11 cellular contexts compared by ENCODE assay signal in the genomic region with DNA sequence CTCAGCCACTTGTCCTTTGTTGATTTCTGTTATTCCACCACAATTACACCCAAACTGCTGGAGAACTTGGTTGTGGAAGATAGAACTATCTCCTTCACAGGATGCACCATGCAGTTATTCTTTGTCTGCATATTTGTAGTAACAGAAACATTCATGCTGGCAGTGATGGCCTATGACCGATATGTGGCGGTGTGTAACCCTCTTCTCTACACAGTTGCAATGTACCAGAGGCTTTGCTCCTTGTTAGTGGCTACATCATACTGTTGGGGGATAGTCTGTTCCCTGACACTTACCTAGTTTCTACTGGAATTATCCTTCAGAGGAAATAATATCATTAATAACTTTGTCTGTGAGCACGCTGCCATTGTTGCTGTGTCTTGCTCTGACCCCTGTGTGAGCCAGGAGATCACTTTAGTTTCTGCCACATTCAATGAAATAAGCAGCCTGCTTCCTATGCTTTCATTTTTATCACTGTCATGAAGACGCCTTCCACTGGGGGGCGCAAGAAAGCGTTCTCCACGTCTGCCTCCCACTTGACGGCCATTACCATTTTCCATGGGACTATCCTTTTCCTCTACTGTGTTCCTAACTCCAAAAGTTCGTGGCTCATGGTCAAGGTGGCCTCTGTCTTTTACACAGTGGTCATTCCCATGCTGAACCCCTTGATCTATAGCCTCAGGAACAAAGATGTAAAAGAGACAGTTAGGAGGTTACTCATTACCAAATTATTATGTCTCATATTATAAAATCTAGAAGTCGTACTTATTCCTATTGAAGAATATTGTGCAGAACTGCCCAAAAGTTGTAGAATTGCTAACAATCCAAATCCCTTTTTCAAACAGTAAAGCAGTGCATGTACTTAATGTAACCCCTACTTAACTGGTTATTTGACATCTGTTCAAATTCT. TPM values are rescaled to one million over a fixed set of nuclear protein-coding genes. Genes with fewer than 3 reads are reported as not detected.
DNase-seq lines count a peak whose midpoint lies in the region; ATAC-seq and TF ChIP-seq lines count a peak whose summit lies in the region.
"Had no signal": no experiment of that assay in that cellular context is flagged by ENCODE, and none has a peak within 500 bp of the region (broad histone marks: within the 10 kb centered on the region; RNA-seq: fewer than 3 reads in every experiment).

No MANE protein-coding gene starts in this region.

- WGBS in esophagus muscularis mucosa: 32% methylated on average over 10 of the region's 10 CpGs

- H3K36me3 Mint-ChIP-seq in WTC11: peaks cover 33% of the 10 kb centered on the region
- no peaks in the 10 kb centered on the region for H3K36me3 Mint-ChIP-seq in CD4-positive, alpha-beta T cell (ENCODE audit: low read depth)

- H3K4me1 ChIP-seq in esophagus muscularis mucosa: no peaks in the 10 kb centered on the region

- peak; percentile 62 for TF ChIP-seq CTCF in C4-2B (conservative IDR thresholded peaks at IDR 0.05)
- peak; percentile 57 for TF ChIP-seq CTCF in GM12873 (IDR thresholded peaks at IDR 0.05; ENCODE audit: insufficient read depth, low read depth, low read length, missing control alignments)
- TF ChIP-seq CTCF in WTC11 (IDR thresholded peaks at IDR 0.05): peak; percentile 25; the same call in 1 of the 2 replicates
- no peak for TF ChIP-seq CTCF in CD4-positive, alpha-beta T cell (IDR thresholded peaks at IDR 0.05)
- TF ChIP-seq CTCF in esophagus muscularis mucosa (IDR thresholded peaks at IDR 0.05): no peak

- H3K9me3 Mint-ChIP-seq in WTC11: peaks cover 76% of the 10 kb centered on the region
- H3K9me3 Mint-ChIP-seq in CD4-positive, alpha-beta T cell: peaks cover 5% of the 10 kb centered on the region

- CTCF ChIA-PET in WTC11 (lab: Charles Lee): no interaction called here
- CTCF ChIA-PET in CD4-positive, alpha-beta T cell (lab: Charles Lee): no interaction called here

- intact Hi-C loops in CD4-positive, alpha-beta T cell (cut with DNase I, micrococcal nuclease): no loop called here
- intact Hi-C loops in esophagus muscularis mucosa (cut with DNase I): no loop called here

- H3K27me3 Mint-ChIP-seq in WTC11 (ENCODE audit: low read depth): no peaks in the 10 kb centered on the region; the same call in 1 of the 2 replicates
- H3K27me3 Mint-ChIP-seq in CD4-positive, alpha-beta T cell: no peaks in the 10 kb centered on the region
- H3K27me3 Mint-ChIP-seq: stimulated activated naive CD8-positive, alpha-beta T cell treated with anti-CD3 and anti-CD28 coated beads, Interleukin-15, Interleukin-2, amounts not matched to agents 100 ng/mL and 50 ng/mL, for 24 hours had no signal

- H3K4me1 Mint-ChIP-seq in WTC11: no peaks in the 10 kb centered on the region
- no peaks in the 10 kb centered on the region for H3K4me1 Mint-ChIP-seq in CD4-positive, alpha-beta T cell (ENCODE audit: low read depth)

- no peaks in the 10 kb centered on the region for H3K9me3 ChIP-seq in CD4-positive, alpha-beta T cell (ENCODE audit: control insufficient read depth, low read length)
- peaks cover 0 to 9% (median 2%) of the 10 kb centered on the region in 4 donors for H3K9me3 ChIP-seq in esophagus muscularis mucosa

- ATAC-seq in WTC11: no peak
- no peak for ATAC-seq in CD4-positive, alpha-beta T cell (ENCODE audit: poor library complexity)
- ATAC-seq in GM21515 (IDR thresholded peaks at IDR 0.05; ENCODE audit: unreplicated experiment): no peak
- ATAC-seq: mucosa of descending colon had no signal

- H3K36me3 ChIP-seq in esophagus muscularis mucosa: no peaks in the 10 kb centered on the region

- H3K27me3 ChIP-seq in CD4-positive, alpha-beta T cell (ENCODE audit: control insufficient read depth, insufficient read depth, low read length): no peaks in the 10 kb centered on the region
- H3K27me3 ChIP-seq in esophagus muscularis mucosa: no peaks in the 10 kb centered on the region

- no peak for TF ChIP-seq POLR2A in esophagus muscularis mucosa (IDR thresholded peaks at IDR 0.05; ENCODE audit: low read depth)

- peak; percentile 32 for DNase-seq in WTC11 (ENCODE audit: low spot score)
- no peak for DNase-seq in cortex of kidney (lab: John Stamatoyannopoulos, UW)
- no peak for DNase-seq in CD4-positive, alpha-beta T cell
- no peak for DNase-seq in esophagus muscularis mucosa (ENCODE audit: extremely low spot score)
- DNase-seq: NCI-H446 treated with DMSO at 0.1 percent for 48 hours had no signal

- H3K4me3 Mint-ChIP-seq in WTC11: no peak overlapping the region
- H3K4me3 Mint-ChIP-seq in CD4-positive, alpha-beta T cell: no peak overlapping the region
- H3K4me3 Mint-ChIP-seq: stimulated activated naive CD8-positive, alpha-beta T cell treated with anti-CD3 and anti-CD28 coated beads, Interleukin-15, Interleukin-2, amounts not matched to agents 100 ng/mL and 50 ng/mL, for 24 hours had no signal

- no peak overlapping the region for H3K27ac Mint-ChIP-seq in WTC11
- no peak overlapping the region for H3K27ac Mint-ChIP-seq in CD4-positive, alpha-beta T cell
- H3K27ac Mint-ChIP-seq: stimulated activated naive CD8-positive, alpha-beta T cell treated with anti-CD3 and anti-CD28 coated beads, Interleukin-15, Interleukin-2, amounts not matched to agents 100 ng/mL and 50 ng/mL, for 24 hours had no signal

- TF ChIP-seq RAD21 in Ishikawa (IDR thresholded peaks at IDR 0.05; ENCODE audit: low read depth): 0 out of 2 replicates have a peak, but pooled peaks have one; percentile 7

- no peak overlapping the region for H3K4me3 ChIP-seq in esophagus muscularis mucosa
- H3K4me3 ChIP-seq: mucosa of descending colon had no signal

- H3K27ac ChIP-seq in C4-2B: no peak overlapping the region
- H3K27ac ChIP-seq in CD4-positive, alpha-beta T cell (ENCODE audit: low read depth, low read length): no peak overlapping the region
- H3K27ac ChIP-seq in esophagus muscularis mucosa (replicated peaks in 1 of 4): no peak overlapping the region

- POLR2A ChIA-PET in WTC11 (lab: Charles Lee): no interaction called here
- POLR2A ChIA-PET in CD4-positive, alpha-beta T cell (lab: Charles Lee): no interaction called here

- no peak for TF ChIP-seq EP300 in Ishikawa (IDR thresholded peaks at IDR 0.05; ENCODE audit: borderline replicate concordance)
- no peak for TF ChIP-seq EP300 in esophagus muscularis mucosa (IDR thresholded peaks at IDR 0.05)

TF ChIP-seq in Ishikawa, 13 proteins besides CTCF, POLR2A, EP300 and RAD21 (continues in another document):
- TF ChIP-seq MAX (IDR thresholded peaks at IDR 0.05): no peak
- no peak for TF ChIP-seq TCF12 (IDR thresholded peaks at IDR 0.05; ENCODE audit: low read depth)
- TF ChIP-seq CREB1 (IDR thresholded peaks at IDR 0.05; ENCODE audit: low read depth): no peak
- TF ChIP-seq, protein P1, sequence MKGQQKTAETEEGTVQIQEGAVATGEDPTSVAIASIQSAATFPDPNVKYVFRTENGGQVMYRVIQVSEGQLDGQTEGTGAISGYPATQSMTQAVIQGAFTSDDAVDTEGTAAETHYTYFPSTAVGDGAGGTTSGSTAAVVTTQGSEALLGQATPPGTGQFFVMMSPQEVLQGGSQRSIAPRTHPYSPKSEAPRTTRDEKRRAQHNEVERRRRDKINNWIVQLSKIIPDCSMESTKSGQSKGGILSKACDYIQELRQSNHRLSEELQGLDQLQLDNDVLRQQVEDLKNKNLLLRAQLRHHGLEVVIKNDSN (IDR thresholded peaks at IDR 0.05): no peak

TF ChIP-seq in WTC11, 78 proteins besides CTCF, POLR2A, EP300 and RAD21:
- TF ChIP-seq TEAD4 (CRISPR knock-in tag; IDR thresholded peaks at IDR 0.05): no peak
- TF ChIP-seq, protein P2, sequence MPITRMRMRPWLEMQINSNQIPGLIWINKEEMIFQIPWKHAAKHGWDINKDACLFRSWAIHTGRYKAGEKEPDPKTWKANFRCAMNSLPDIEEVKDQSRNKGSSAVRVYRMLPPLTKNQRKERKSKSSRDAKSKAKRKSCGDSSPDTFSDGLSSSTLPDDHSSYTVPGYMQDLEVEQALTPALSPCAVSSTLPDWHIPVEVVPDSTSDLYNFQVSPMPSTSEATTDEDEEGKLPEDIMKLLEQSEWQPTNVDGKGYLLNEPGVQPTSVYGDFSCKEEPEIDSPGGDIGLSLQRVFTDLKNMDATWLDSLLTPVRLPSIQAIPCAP (CRISPR knock-in tag; IDR thresholded peaks at IDR 0.05): no peak
- TF ChIP-seq ZNF263 (CRISPR knock-in tag; IDR thresholded peaks at IDR 0.05; ENCODE audit: low read depth): no peak
- TF ChIP-seq, protein P3, sequence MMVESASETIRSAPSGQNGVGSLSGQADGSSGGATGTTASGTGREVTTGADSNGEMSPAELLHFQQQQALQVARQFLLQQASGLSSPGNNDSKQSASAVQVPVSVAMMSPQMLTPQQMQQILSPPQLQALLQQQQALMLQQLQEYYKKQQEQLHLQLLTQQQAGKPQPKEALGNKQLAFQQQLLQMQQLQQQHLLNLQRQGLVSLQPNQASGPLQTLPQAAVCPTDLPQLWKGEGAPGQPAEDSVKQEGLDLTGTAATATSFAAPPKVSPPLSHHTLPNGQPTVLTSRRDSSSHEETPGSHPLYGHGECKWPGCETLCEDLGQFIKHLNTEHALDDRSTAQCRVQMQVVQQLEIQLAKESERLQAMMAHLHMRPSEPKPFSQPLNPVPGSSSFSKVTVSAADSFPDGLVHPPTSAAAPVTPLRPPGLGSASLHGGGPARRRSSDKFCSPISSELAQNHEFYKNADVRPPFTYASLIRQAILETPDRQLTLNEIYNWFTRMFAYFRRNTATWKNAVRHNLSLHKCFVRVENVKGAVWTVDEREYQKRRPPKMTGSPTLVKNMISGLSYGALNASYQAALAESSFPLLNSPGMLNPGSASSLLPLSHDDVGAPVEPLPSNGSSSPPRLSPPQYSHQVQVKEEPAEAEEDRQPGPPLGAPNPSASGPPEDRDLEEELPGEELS (CRISPR knock-in tag; IDR thresholded peaks at IDR 0.05): no peak
- no peak for TF ChIP-seq TEAD1 (CRISPR knock-in tag; IDR thresholded peaks at IDR 0.05)
- no peak for TF ChIP-seq E2F1 (CRISPR knock-in tag; IDR thresholded peaks at IDR 0.05)
- TF ChIP-seq ZNF423 (CRISPR knock-in tag; IDR thresholded peaks at IDR 0.05): no peak
- no peak for TF ChIP-seq SMAD3 (CRISPR knock-in tag; IDR thresholded peaks at IDR 0.05; ENCODE audit: borderline replicate concordance)
- TF ChIP-seq ZNF671 (CRISPR knock-in tag; IDR thresholded peaks at IDR 0.05): no peak
- no peak for TF ChIP-seq EMX1 (CRISPR knock-in tag; IDR thresholded peaks at IDR 0.05)
- TF ChIP-seq JAZF1 (CRISPR knock-in tag; IDR thresholded peaks at IDR 0.05): no peak
TF ChIP-seq in WTC11: peak in this region for 0.

RNA-seq across cellular contexts. Expression of gene OR4C6, which starts 53.2 kb away (rescaled TPM):
- total RNA-seq in WTC11 (2021) (not detected in 3 replicates), esophagus muscularis mucosa (not detected)
- total RNA-seq in CD4-positive, alpha-beta T cell: not detected
- total RNA-seq: mucosa of descending colon had no signal

RNA-seq across cellular contexts. Expression of gene OR5D13, which starts 58.0 kb away (rescaled TPM):
- total RNA-seq in WTC11 (2021) (not detected in 3 replicates), esophagus muscularis mucosa (not detected)
- not detected for total RNA-seq in CD4-positive, alpha-beta T cell
- total RNA-seq: mucosa of descending colon had no signal

Comparison
In these comparisons a context has a peak if more than half of its experiments do, and no peak if none do; other contexts are left out.
1. CTCF ChIP-seq: peak in C4-2B (single experiment), GM12873 (single experiment) and WTC11 (single experiment); none in CD4-positive, alpha-beta T cell (single experiment) and esophagus muscularis mucosa (0 of 3).